In genomic region chr2:127414855-127415592, GRCh38 we compare ENCODE assay signal across 1 cellular context.
TF ChIP-seq lines count a peak whose summit lies in the region.

No MANE protein-coding gene starts in this region.

TF ChIP-seq in K562, 482 proteins besides CTCF, POLR2A, EP300 and RAD21:
- no peak for TF ChIP-seq ZFP30 (CRISPR knock-in tag; IDR thresholded peaks at IDR 0.05; ENCODE audit: borderline replicate concordance)
- TF ChIP-seq ZNF318 (IDR thresholded peaks at IDR 0.05; ENCODE audit: borderline replicate concordance in 1 of 2, low read depth in 1 of 2): no peak
- TF ChIP-seq JUNB (CRISPR knock-in tag; conservative IDR thresholded peaks at IDR 0.05): no peak
- TF ChIP-seq ZNF76 (CRISPR knock-in tag; IDR thresholded peaks at IDR 0.05; ENCODE audit: borderline replicate concordance): no peak
- no peak for TF ChIP-seq ADNP (tag; IDR thresholded peaks at IDR 0.05)
- TF ChIP-seq GTF2F1 (IDR thresholded peaks at IDR 0.05; ENCODE audit: low read depth, low read length): no peak
- no peak for TF ChIP-seq NELFE (IDR thresholded peaks at IDR 0.05; ENCODE audit: insufficient read depth, insufficient read length)
- TF ChIP-seq RBM14 (IDR thresholded peaks at IDR 0.05; ENCODE audit: borderline replicate concordance, insufficient read depth, low read depth, low read length): no peak
- no peak for TF ChIP-seq C11orf30 (IDR thresholded peaks at IDR 0.05; ENCODE audit: low read depth)
- TF ChIP-seq, protein P1, sequence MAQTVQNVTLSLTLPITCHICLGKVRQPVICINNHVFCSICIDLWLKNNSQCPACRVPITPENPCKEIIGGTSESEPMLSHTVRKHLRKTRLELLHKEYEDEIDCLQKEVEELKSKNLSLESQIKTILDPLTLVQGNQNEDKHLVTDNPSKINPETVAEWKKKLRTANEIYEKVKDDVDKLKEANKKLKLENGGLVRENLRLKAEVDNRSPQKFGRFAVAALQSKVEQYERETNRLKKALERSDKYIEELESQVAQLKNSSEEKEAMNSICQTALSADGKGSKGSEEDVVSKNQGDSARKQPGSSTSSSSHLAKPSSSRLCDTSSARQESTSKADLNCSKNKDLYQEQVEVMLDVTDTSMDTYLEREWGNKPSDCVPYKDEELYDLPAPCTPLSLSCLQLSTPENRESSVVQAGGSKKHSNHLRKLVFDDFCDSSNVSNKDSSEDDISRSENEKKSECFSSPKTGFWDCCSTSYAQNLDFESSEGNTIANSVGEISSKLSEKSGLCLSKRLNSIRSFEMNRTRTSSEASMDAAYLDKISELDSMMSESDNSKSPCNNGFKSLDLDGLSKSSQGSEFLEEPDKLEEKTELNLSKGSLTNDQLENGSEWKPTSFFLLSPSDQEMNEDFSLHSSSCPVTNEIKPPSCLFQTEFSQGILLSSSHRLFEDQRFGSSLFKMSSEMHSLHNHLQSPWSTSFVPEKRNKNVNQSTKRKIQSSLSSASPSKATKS (CRISPR knock-in tag; IDR thresholded peaks at IDR 0.05): no peak
- no peak for TF ChIP-seq ESRRB (CRISPR knock-in tag; IDR thresholded peaks at IDR 0.05; ENCODE audit: borderline replicate concordance)
- TF ChIP-seq, protein P2, sequence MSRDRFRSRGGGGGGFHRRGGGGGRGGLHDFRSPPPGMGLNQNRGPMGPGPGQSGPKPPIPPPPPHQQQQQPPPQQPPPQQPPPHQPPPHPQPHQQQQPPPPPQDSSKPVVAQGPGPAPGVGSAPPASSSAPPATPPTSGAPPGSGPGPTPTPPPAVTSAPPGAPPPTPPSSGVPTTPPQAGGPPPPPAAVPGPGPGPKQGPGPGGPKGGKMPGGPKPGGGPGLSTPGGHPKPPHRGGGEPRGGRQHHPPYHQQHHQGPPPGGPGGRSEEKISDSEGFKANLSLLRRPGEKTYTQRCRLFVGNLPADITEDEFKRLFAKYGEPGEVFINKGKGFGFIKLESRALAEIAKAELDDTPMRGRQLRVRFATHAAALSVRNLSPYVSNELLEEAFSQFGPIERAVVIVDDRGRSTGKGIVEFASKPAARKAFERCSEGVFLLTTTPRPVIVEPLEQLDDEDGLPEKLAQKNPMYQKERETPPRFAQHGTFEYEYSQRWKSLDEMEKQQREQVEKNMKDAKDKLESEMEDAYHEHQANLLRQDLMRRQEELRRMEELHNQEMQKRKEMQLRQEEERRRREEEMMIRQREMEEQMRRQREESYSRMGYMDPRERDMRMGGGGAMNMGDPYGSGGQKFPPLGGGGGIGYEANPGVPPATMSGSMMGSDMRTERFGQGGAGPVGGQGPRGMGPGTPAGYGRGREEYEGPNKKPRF (IDR thresholded peaks at IDR 0.05; ENCODE audit: low read depth, low read length): no peak
- no peak for TF ChIP-seq ELF1 (tag; IDR thresholded peaks at IDR 0.05)
- TF ChIP-seq OTX1 (CRISPR knock-in tag; IDR thresholded peaks at IDR 0.05): no peak
- TF ChIP-seq CBX1 (IDR thresholded peaks at IDR 0.05; ENCODE audit: low read depth): no peak
- TF ChIP-seq, protein P3, sequence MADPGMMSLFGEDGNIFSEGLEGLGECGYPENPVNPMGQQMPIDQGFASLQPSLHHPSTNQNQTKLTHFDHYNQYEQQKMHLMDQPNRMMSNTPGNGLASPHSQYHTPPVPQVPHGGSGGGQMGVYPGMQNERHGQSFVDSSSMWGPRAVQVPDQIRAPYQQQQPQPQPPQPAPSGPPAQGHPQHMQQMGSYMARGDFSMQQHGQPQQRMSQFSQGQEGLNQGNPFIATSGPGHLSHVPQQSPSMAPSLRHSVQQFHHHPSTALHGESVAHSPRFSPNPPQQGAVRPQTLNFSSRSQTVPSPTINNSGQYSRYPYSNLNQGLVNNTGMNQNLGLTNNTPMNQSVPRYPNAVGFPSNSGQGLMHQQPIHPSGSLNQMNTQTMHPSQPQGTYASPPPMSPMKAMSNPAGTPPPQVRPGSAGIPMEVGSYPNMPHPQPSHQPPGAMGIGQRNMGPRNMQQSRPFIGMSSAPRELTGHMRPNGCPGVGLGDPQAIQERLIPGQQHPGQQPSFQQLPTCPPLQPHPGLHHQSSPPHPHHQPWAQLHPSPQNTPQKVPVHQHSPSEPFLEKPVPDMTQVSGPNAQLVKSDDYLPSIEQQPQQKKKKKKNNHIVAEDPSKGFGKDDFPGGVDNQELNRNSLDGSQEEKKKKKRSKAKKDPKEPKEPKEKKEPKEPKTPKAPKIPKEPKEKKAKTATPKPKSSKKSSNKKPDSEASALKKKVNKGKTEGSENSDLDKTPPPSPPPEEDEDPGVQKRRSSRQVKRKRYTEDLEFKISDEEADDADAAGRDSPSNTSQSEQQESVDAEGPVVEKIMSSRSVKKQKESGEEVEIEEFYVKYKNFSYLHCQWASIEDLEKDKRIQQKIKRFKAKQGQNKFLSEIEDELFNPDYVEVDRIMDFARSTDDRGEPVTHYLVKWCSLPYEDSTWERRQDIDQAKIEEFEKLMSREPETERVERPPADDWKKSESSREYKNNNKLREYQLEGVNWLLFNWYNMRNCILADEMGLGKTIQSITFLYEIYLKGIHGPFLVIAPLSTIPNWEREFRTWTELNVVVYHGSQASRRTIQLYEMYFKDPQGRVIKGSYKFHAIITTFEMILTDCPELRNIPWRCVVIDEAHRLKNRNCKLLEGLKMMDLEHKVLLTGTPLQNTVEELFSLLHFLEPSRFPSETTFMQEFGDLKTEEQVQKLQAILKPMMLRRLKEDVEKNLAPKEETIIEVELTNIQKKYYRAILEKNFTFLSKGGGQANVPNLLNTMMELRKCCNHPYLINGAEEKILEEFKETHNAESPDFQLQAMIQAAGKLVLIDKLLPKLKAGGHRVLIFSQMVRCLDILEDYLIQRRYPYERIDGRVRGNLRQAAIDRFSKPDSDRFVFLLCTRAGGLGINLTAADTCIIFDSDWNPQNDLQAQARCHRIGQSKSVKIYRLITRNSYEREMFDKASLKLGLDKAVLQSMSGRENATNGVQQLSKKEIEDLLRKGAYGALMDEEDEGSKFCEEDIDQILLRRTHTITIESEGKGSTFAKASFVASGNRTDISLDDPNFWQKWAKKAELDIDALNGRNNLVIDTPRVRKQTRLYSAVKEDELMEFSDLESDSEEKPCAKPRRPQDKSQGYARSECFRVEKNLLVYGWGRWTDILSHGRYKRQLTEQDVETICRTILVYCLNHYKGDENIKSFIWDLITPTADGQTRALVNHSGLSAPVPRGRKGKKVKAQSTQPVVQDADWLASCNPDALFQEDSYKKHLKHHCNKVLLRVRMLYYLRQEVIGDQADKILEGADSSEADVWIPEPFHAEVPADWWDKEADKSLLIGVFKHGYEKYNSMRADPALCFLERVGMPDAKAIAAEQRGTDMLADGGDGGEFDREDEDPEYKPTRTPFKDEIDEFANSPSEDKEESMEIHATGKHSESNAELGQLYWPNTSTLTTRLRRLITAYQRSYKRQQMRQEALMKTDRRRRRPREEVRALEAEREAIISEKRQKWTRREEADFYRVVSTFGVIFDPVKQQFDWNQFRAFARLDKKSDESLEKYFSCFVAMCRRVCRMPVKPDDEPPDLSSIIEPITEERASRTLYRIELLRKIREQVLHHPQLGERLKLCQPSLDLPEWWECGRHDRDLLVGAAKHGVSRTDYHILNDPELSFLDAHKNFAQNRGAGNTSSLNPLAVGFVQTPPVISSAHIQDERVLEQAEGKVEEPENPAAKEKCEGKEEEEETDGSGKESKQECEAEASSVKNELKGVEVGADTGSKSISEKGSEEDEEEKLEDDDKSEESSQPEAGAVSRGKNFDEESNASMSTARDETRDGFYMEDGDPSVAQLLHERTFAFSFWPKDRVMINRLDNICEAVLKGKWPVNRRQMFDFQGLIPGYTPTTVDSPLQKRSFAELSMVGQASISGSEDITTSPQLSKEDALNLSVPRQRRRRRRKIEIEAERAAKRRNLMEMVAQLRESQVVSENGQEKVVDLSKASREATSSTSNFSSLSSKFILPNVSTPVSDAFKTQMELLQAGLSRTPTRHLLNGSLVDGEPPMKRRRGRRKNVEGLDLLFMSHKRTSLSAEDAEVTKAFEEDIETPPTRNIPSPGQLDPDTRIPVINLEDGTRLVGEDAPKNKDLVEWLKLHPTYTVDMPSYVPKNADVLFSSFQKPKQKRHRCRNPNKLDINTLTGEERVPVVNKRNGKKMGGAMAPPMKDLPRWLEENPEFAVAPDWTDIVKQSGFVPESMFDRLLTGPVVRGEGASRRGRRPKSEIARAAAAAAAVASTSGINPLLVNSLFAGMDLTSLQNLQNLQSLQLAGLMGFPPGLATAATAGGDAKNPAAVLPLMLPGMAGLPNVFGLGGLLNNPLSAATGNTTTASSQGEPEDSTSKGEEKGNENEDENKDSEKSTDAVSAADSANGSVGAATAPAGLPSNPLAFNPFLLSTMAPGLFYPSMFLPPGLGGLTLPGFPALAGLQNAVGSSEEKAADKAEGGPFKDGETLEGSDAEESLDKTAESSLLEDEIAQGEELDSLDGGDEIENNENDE (IDR thresholded peaks at IDR 0.05; ENCODE audit: low read depth, low read length): no peak
- TF ChIP-seq, protein P4, sequence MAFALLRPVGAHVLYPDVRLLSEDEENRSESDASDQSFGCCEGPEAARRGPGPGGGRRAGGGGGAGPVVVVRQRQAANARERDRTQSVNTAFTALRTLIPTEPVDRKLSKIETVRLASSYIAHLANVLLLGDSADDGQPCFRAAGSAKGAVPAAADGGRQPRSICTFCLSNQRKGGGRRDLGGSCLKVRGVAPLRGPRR (CRISPR knock-in tag; IDR thresholded peaks at IDR 0.05): no peak
- TF ChIP-seq EWSR1 (IDR thresholded peaks at IDR 0.05; ENCODE audit: borderline replicate concordance, low read depth, partially characterized antibody): no peak
TF ChIP-seq in K562: peak in this region for 0.
